In the genomic region with DNA sequence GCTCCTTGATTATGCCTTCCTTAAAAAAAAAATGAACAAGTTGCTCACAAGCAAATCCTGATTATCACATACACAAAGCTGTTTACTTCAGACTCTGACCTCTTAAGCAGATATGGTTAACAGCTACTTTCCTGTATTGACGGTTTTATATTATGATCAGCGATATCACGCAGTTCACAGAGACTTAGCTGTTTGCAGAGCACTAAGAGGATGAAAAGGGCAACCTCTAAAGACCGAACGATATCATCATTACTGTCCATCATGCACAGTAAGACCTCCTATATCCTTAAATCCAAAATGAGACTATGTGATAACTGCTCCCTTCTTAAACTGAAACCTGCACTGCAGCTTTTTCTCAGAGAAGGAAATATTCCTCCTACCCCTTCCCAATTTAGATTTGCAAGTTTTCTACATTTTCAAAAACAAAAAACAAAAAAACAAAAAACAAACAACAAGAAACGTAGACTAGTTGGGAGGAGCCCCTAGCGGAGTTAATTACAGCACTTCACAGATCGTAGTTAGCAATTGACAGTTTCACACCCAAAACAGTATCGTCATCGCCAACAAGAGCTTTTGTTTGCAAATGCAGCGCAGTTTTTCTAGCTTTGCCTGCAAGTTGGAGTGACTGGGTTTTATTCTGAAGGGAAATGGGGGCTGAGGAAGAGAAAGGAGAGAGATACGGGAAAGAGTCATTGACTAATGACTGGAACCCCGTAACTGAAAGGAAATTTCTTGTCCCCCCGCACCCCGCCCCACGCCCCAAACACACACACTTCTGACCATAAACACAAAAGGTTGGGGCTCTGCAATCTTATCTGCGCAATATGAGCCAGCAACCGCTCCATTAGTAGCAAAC, we compare ENCODE assay signal across 8 cellular contexts. TPM values are rescaled to one million over a fixed set of nuclear protein-coding genes. Genes with fewer than 3 reads are reported as not detected.
DNase-seq lines count a peak whose midpoint lies in the region; ATAC-seq and TF ChIP-seq lines count a peak whose summit lies in the region.

No MANE protein-coding gene starts in this region.

- peak overlapping the region; percentile 41 for H3K4me2 ChIP-seq in neural cell (ENCODE audit: low read length)

- DNase-seq in heart left ventricle (peak in 1 of 5 donors; percentile 8), Right ventricle myocardium superior (no peak), MG63 (no peak), esophagus squamous epithelium (lab: John Stamatoyannopoulos, UW) (no peak)
- no peak for DNase-seq in activated CD4-positive, alpha-beta memory T cell treated with anti-CD3 and anti-CD28 coated beads, Interleukin-2, amount 10 ng/mL, durations not matched to agents 7 days and 5 days

- peak overlapping the region; percentile 95 for H3K27ac Mint-ChIP-seq in activated CD4-positive, alpha-beta memory T cell treated with anti-CD3 and anti-CD28 coated beads, Interleukin-2, amount 10 ng/mL, durations not matched to agents 7 days and 5 days

- no peaks in the 10 kb centered on the region for H3K9me2 ChIP-seq in neural cell (ENCODE audit: insufficient read depth, low read length)

- peaks cover 17% of the 10 kb centered on the region for H4K20me1 ChIP-seq in neural cell (ENCODE audit: insufficient read depth)

- no peak for TF ChIP-seq RAD21 in neural cell (conservative IDR thresholded peaks at IDR 0.05)

- no peak for TF ChIP-seq EP300 in neural cell (conservative IDR thresholded peaks at IDR 0.05; ENCODE audit: poor library complexity, severe bottlenecking)

- peaks cover 45% of the 10 kb centered on the region for H3K36me3 Mint-ChIP-seq in activated CD4-positive, alpha-beta memory T cell treated with anti-CD3 and anti-CD28 coated beads, Interleukin-2, amount 10 ng/mL, durations not matched to agents 7 days and 5 days (ENCODE audit: low read depth)

- peak overlapping the region; percentile 100 for H3K9ac ChIP-seq in neural cell (ENCODE audit: low read length)

- H3F3A ChIP-seq in neural cell (ENCODE audit: insufficient read depth, low read length, poor library complexity, severe bottlenecking) = peaks cover 5% of the 10 kb centered on the region

- H3K27me3 ChIP-seq in heart left ventricle (no peaks in the 10 kb centered on the region), MG63 (no peaks in the 10 kb centered on the region), esophagus squamous epithelium (no peaks in the 10 kb centered on the region), neural cell (ENCODE audit: insufficient read depth, low read depth, low read length) (no peaks in the 10 kb centered on the region)

- H3K4me1 ChIP-seq in heart left ventricle (peaks cover 0 to 64% (median 52%) of the 10 kb centered on the region in 12 donors), esophagus squamous epithelium (peaks cover 5 to 67% (median 30%) of the 10 kb centered on the region in 3 donors)

- H2AFZ ChIP-seq in neural cell (ENCODE audit: low read depth, low read length) = peak overlapping the region; percentile 74

- peak overlapping the region; percentile 100 for H3K4me3 Mint-ChIP-seq in activated CD4-positive, alpha-beta memory T cell treated with anti-CD3 and anti-CD28 coated beads, Interleukin-2, amount 10 ng/mL, durations not matched to agents 7 days and 5 days

- H3K27me3 Mint-ChIP-seq in activated CD4-positive, alpha-beta memory T cell treated with anti-CD3 and anti-CD28 coated beads, Interleukin-2, amount 10 ng/mL, durations not matched to agents 7 days and 5 days = no peaks in the 10 kb centered on the region

- POLR2A ChIA-PET in activated CD4-positive, alpha-beta memory T cell treated with anti-CD3 and anti-CD28 coated beads, Interleukin-2, amount 10 ng/mL, durations not matched to agents 7 days and 5 days (lab: Charles Lee) = interaction anchor here (0.8 to 7.5 kb wide), 29 partner anchors 10 to 448 kb away, joined by 3 to 175 read pairs (median 5); a partner anchor contains a TSS

- H3K9me3 ChIP-seq in heart left ventricle = no peaks in the 10 kb centered on the region
- no peaks in the 10 kb centered on the region for H3K9me3 ChIP-seq in MG63
- no peaks in the 10 kb centered on the region for H3K9me3 ChIP-seq in esophagus squamous epithelium
- no peaks in the 10 kb centered on the region for H3K9me3 ChIP-seq in neural cell (ENCODE audit: low read length)

- CTCF ChIA-PET in activated CD4-positive, alpha-beta memory T cell treated with anti-CD3 and anti-CD28 coated beads, Interleukin-2, amount 10 ng/mL, durations not matched to agents 7 days and 5 days (lab: Charles Lee) = interaction anchor here (0.7 to 5.8 kb wide), 16 partner anchors 11 to 378 kb away, joined by 3 to 56 read pairs (median 6); a partner anchor contains a TSS

- H3K36me3 ChIP-seq in heart left ventricle = peaks cover 0 to 15% (median 13%) of the 10 kb centered on the region in 9 donors
- peaks cover 23% of the 10 kb centered on the region for H3K36me3 ChIP-seq in MG63
- H3K36me3 ChIP-seq in esophagus squamous epithelium = peaks cover 0 to 15% (median 0%) of the 10 kb centered on the region in 3 donors
- H3K36me3 ChIP-seq in neural cell (ENCODE audit: insufficient read depth, low read length) = no peaks in the 10 kb centered on the region

- TF ChIP-seq CTCF in heart left ventricle (IDR thresholded peaks at IDR 0.05) (no peak), esophagus squamous epithelium (IDR thresholded peaks at IDR 0.05) (peak in 1 of 6 experiments; percentile 6), neural cell (IDR thresholded peaks at IDR 0.05; ENCODE audit: poor library complexity, severe bottlenecking) (no peak)

- intact Hi-C loops in heart left ventricle (cut with DNase I) (loop anchor here in 8 of 10 donors (2.0 to 10.0 kb wide), 8 partner anchors 85 to 139 kb away; a partner anchor contains a TSS), Right ventricle myocardium superior (cut with DNase I) (no loop called here), esophagus squamous epithelium (cut with DNase I) (loop anchor here (5.0 kb wide), 1 partner anchor 97 kb away; no protein-coding TSS in a partner anchor)

- peak overlapping the region; percentile 92 to 100 (median 99) for H3K27ac ChIP-seq in heart left ventricle
- peak overlapping the region; percentile 99 to 100 (median 100) for H3K27ac ChIP-seq in esophagus squamous epithelium
- peak overlapping the region; percentile 100 for H3K27ac ChIP-seq in neural cell (ENCODE audit: low read length)

- 0 to 2% (median 1%) methylated on average over 18 of the region's 18 CpGs for WGBS in heart left ventricle, 4 donors
- WGBS in esophagus squamous epithelium, 2 donors = 0 to 1% methylated on average over 18 of the region's 18 CpGs

- peaks cover 59% of the 10 kb centered on the region for H3K79me2 ChIP-seq in neural cell (replicated peaks; ENCODE audit: insufficient read depth, low read length)

- H3K4me3 ChIP-seq in heart left ventricle = peak overlapping the region; percentile 66 to 98 (median 78)
- H3K4me3 ChIP-seq in MG63 = peak overlapping the region; percentile 95
- peak overlapping the region; percentile 80 to 99 (median 96) for H3K4me3 ChIP-seq in esophagus squamous epithelium
- H3K4me3 ChIP-seq in neural cell (ENCODE audit: low read length) = peak overlapping the region; percentile 68

- ATAC-seq in heart left ventricle (peak in 1 of 4 donors; percentile 0), Right ventricle myocardium superior (ENCODE audit: poor library complexity) (no peak), GM18511 (IDR thresholded peaks at IDR 0.05; ENCODE audit: unreplicated experiment) (no peak), GM21576 (IDR thresholded peaks at IDR 0.05; ENCODE audit: unreplicated experiment) (no peak)

- no peaks in the 10 kb centered on the region for H3K9me3 Mint-ChIP-seq in activated CD4-positive, alpha-beta memory T cell treated with anti-CD3 and anti-CD28 coated beads, Interleukin-2, amount 10 ng/mL, durations not matched to agents 7 days and 5 days

- peaks cover 31% of the 10 kb centered on the region for H3K4me1 Mint-ChIP-seq in activated CD4-positive, alpha-beta memory T cell treated with anti-CD3 and anti-CD28 coated beads, Interleukin-2, amount 10 ng/mL, durations not matched to agents 7 days and 5 days

- no peak for TF ChIP-seq POLR2A in heart left ventricle (IDR thresholded peaks at IDR 0.05)
- TF ChIP-seq POLR2A in esophagus squamous epithelium (IDR thresholded peaks at IDR 0.05) = no peak

TF ChIP-seq in neural cell, 6 proteins besides CTCF, POLR2A, EP300 and RAD21:
- TF ChIP-seq, protein P1, sequence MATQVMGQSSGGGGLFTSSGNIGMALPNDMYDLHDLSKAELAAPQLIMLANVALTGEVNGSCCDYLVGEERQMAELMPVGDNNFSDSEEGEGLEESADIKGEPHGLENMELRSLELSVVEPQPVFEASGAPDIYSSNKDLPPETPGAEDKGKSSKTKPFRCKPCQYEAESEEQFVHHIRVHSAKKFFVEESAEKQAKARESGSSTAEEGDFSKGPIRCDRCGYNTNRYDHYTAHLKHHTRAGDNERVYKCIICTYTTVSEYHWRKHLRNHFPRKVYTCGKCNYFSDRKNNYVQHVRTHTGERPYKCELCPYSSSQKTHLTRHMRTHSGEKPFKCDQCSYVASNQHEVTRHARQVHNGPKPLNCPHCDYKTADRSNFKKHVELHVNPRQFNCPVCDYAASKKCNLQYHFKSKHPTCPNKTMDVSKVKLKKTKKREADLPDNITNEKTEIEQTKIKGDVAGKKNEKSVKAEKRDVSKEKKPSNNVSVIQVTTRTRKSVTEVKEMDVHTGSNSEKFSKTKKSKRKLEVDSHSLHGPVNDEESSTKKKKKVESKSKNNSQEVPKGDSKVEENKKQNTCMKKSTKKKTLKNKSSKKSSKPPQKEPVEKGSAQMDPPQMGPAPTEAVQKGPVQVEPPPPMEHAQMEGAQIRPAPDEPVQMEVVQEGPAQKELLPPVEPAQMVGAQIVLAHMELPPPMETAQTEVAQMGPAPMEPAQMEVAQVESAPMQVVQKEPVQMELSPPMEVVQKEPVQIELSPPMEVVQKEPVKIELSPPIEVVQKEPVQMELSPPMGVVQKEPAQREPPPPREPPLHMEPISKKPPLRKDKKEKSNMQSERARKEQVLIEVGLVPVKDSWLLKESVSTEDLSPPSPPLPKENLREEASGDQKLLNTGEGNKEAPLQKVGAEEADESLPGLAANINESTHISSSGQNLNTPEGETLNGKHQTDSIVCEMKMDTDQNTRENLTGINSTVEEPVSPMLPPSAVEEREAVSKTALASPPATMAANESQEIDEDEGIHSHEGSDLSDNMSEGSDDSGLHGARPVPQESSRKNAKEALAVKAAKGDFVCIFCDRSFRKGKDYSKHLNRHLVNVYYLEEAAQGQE (IDR thresholded peaks at IDR 0.05; ENCODE audit: borderline replicate concordance) = peak; percentile 33
- TF ChIP-seq SMC3 (conservative IDR thresholded peaks at IDR 0.05; ENCODE audit: poor library complexity) = no peak

RNA-seq across cellular contexts. Expression of a gene that starts 1.2 kb away (rescaled TPM):
- total RNA-seq in heart left ventricle (100 to 1,000 TPM in 8 of 9 donors, 10 to 100 TPM in 1; 83.7 to 166 (median 114) TPM), Right ventricle myocardium superior (117 TPM), esophagus squamous epithelium (10 to 100 TPM; 69.7 to 96.9 (median 84.6) TPM)
- polyA plus RNA-seq in heart left ventricle (10 to 100 TPM; 29.4 to 30.7 TPM), neural cell (75.8 and 76.1 TPM in 2 replicates)
- 51.6 and 77.3 TPM in 2 replicates for total RNA-seq in MG63 (2014; rRNA removed; shearing (Covaris generic); ENCODE audit: low replicate concordance)
- 100 to 1,000 TPM; 154 to 155 TPM for total RNA-seq in activated CD4-positive, alpha-beta memory T cell treated with anti-CD3 and anti-CD28 coated beads, Interleukin-2, amount 10 ng/mL, durations not matched to agents 7 days and 5 days
- 468 and 562 TPM in 2 replicates for polyA minus RNA-seq in neural cell
